1 cellular context compared by ENCODE assay signal in genomic region chr2:171330155-171330956, GRCh38.
TF ChIP-seq lines count a peak whose summit lies in the region.

No MANE protein-coding gene starts in this region.

TF ChIP-seq in GM12878, 131 proteins besides CTCF, POLR2A, EP300 and RAD21 (continued from another document):
- TF ChIP-seq ZBTB11 (CRISPR knock-in tag; IDR thresholded peaks at IDR 0.05) (no peak), NKRF (conservative IDR thresholded peaks at IDR 0.05) (no peak), MYC (IDR thresholded peaks at IDR 0.05; ENCODE audit: insufficient read depth, insufficient read length, insufficient replicate concordance, low read length, severe bottlenecking) (no peak), ATF7 (IDR thresholded peaks at IDR 0.05; ENCODE audit: low read depth) (0 out of 2 replicates have a peak, but pooled peaks have one; percentile 17)
